9 cellular contexts compared by ENCODE assay signal in the genomic region with DNA sequence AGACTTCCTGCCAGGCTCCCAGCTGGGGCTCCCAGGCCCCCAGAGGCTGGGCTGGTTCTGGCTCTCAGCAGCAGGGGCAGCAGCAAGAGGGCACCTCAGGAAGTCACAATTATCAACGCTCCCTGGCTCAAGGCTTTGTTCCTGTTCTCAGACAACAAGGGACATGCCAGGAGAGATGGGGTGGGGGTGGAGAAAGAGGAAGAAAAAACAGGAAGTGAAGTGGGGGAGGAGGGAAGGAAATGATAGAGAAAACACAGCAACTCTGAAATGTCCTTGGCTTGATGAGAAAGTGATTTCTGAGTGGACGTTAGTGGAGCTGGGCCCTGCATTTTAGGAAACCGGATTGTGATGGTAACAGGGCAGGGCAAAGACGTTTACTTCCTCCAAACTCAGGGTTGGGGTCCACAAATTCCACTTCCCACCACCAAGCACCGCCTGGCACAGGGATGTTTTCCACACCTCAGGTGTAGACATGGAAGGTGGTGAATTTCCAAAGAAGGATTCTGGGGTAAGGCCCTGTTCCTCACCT. TPM values are rescaled to one million over a fixed set of nuclear protein-coding genes. Genes with fewer than 3 reads are reported as not detected.
DNase-seq lines count a peak whose midpoint lies in the region; ATAC-seq and TF ChIP-seq lines count a peak whose summit lies in the region.
"Had no signal": no experiment of that assay in that cellular context is flagged by ENCODE, and none has a peak within 500 bp of the region (broad histone marks: within the 10 kb centered on the region; RNA-seq: fewer than 3 reads in every experiment).

No MANE protein-coding gene starts in this region.

- in situ Hi-C loops in KBM-7 (cut with MboI; ENCODE audit: low pct_unique_long_range_greater_than_20kb, low sequenced_read_pairs), result no loop called here

- intact Hi-C loops in natural killer cell (cut with micrococcal nuclease), result loop anchor here (5.0 kb wide), 1 partner anchor 37 kb away; no protein-coding TSS in a partner anchor

- H3K4me3 Mint-ChIP-seq in natural killer cell, result peak overlapping the region; percentile 77

- peaks cover 22% of the 10 kb centered on the region for H3K36me3 Mint-ChIP-seq in natural killer cell

- H3K27me3 Mint-ChIP-seq in natural killer cell (ENCODE audit: low read depth in 2 of 2), result no peaks in the 10 kb centered on the region

- no peaks in the 10 kb centered on the region for H3K79me2 ChIP-seq in osteoblast (ENCODE audit: insufficient read depth, low read length)

- peaks cover 96% of the 10 kb centered on the region in 2 donors for H3K4me1 Mint-ChIP-seq in natural killer cell

- no peak overlapping the region for H2AFZ ChIP-seq in osteoblast (ENCODE audit: low read length)

- H3K9me3 Mint-ChIP-seq in natural killer cell, result no peaks in the 10 kb centered on the region

- DNase-seq in COR-L47 (lab: John Stamatoyannopoulos, UW), result peak; percentile 50
- DNase-seq in KBM-7, result peak; percentile 97
- peak; percentile 45 for DNase-seq in choroid plexus epithelial cell (ENCODE audit: low read depth)
- no peak for DNase-seq in natural killer cell
- DNase-seq in NCI-H2081 (lab: John Stamatoyannopoulos, UW), result no peak
- no peak for DNase-seq in activated gamma-delta T cell (lab: John Stamatoyannopoulos, UW)
- no peak for DNase-seq in osteoblast (ENCODE audit: insufficient read length, low spot score, missing footprints)
- DNase-seq: NCI-H1436 had no signal

- no peak overlapping the region for H3K27ac ChIP-seq in osteoblast (ENCODE audit: low read depth, low read length)

- H3K27ac Mint-ChIP-seq in natural killer cell, result peak overlapping the region; percentile 78 to 80

- TF ChIP-seq CTCF in choroid plexus epithelial cell (conservative IDR thresholded peaks at IDR 0.05; ENCODE audit: low read depth, low read length) (no peak), natural killer cell (IDR thresholded peaks at IDR 0.05) (no peak), osteoblast (IDR thresholded peaks at IDR 0.05; ENCODE audit: extremely low read depth, low read depth, low read length) (no peak)

- no peaks in the 10 kb centered on the region for H3K36me3 ChIP-seq in osteoblast (ENCODE audit: insufficient read depth, low read length)

- H4K20me1 ChIP-seq in osteoblast (ENCODE audit: insufficient read depth, low read length), result no peaks in the 10 kb centered on the region

- no peaks in the 10 kb centered on the region for H3K9me3 ChIP-seq in osteoblast (ENCODE audit: low read depth, low read length)

- ATAC-seq in natural killer cell, result peak; percentile 24 to 61 (median 25)
- no peak for ATAC-seq in esophagus mucosa

- H3K4me2 ChIP-seq in osteoblast (ENCODE audit: insufficient read depth, low read length), result no peak overlapping the region

- H3K4me3 ChIP-seq in choroid plexus epithelial cell (ENCODE audit: low read depth, low read length), result no peak overlapping the region
- no peak overlapping the region for H3K4me3 ChIP-seq in osteoblast (ENCODE audit: insufficient read depth, low read length)

- H3K4me1 ChIP-seq in osteoblast (ENCODE audit: insufficient read depth, low read length), result peaks cover 16% of the 10 kb centered on the region

- peaks cover under 1% of the 10 kb centered on the region for H3K27me3 ChIP-seq in osteoblast (ENCODE audit: insufficient read depth, low read length)

RNA-seq across cellular contexts. Expression of gene CYRIA, which starts 40.4 kb away (rescaled TPM):
- total RNA-seq in natural killer cell (10 to 100 TPM; 37.4 to 54.8 (median 38.5) TPM), esophagus mucosa (1.3 TPM), osteoblast (1.8 and 2.2 TPM in 2 replicates)

Comparison
In these comparisons a context has a peak if more than half of its experiments do, and no peak if none do; other contexts are left out.
1. DNase-seq: peak in COR-L47 (single experiment), KBM-7 (single experiment) and choroid plexus epithelial cell (single experiment); none in natural killer cell (single experiment), NCI-H2081 (0 of 2), activated gamma-delta T cell (single experiment) and osteoblast (single experiment).
2. RNA of gene CYRIA, which starts 40.4 kb away (total RNA-seq): 37.4 to 54.8 TPM in natural killer cell; 1.8 to 2.2 TPM in osteoblast and 1.3 TPM in esophagus mucosa (single experiment); every median in the first group is over 10 times any median in the second.